Comparison of ENCODE assay signal across 16 cellular contexts in genomic region chr7:2923291-2923781, GRCh38.
DNase-seq lines count a peak whose midpoint lies in the region; ATAC-seq, FAIRE-seq and TF ChIP-seq lines count a peak whose summit lies in the region.
"Had no signal": no experiment of that assay in that cellular context is flagged by ENCODE, and none has a peak within 500 bp of the region (broad histone marks: within the 10 kb centered on the region; RNA-seq: fewer than 3 reads in every experiment).

No MANE protein-coding gene starts in this region.

- no peak for FAIRE-seq in kidney (lab: Jason Lieb, UNC)
- FAIRE-seq: GM12878, GM18507, H54 had no signal

- H3K4me3 ChIP-seq in right atrium auricular region (no peak overlapping the region), kidney (ENCODE audit: low read length in 2 of 2) (no peak overlapping the region), uterus (no peak overlapping the region)
- H3K4me3 ChIP-seq: GM12878, GM23248 had no signal

- H3K9me3 ChIP-seq in right atrium auricular region (no peaks in the 10 kb centered on the region), kidney (ENCODE audit: control insufficient read depth in 1 of 2, low read length in 2 of 2) (no peaks in the 10 kb centered on the region), uterus (no peaks in the 10 kb centered on the region)

- no peak for TF ChIP-seq POLR2A in uterus (IDR thresholded peaks at IDR 0.05)

- no peak for ATAC-seq in Right ventricle myocardium superior (ENCODE audit: poor library complexity)
- ATAC-seq in GM19397 (IDR thresholded peaks at IDR 0.05; ENCODE audit: unreplicated experiment) = no peak
- ATAC-seq: GM12878 had no signal

- H3K27me3 Mint-ChIP-seq in CD14-positive monocyte (ENCODE audit: low read depth in 3 of 3) = peaks cover 1 to 3% (median 1%) of the 10 kb centered on the region in 3 donors
- H3K27me3 Mint-ChIP-seq: CD4-positive, alpha-beta memory T cell had no signal

- peak; percentile 33 for DNase-seq in Right ventricle myocardium superior
- no peak for DNase-seq in right atrium auricular region (ENCODE audit: low spot score)
- DNase-seq in CD14-positive monocyte (ENCODE audit: low spot score) = peak; percentile 10
- peak; percentile 64 for DNase-seq in kidney
- DNase-seq in posterior vena cava (ENCODE audit: low spot score) = peak; percentile 73
- DNase-seq in stimulated activated CD4-positive, alpha-beta T cell treated with anti-CD3 and anti-CD28 coated beads, Interleukin-2, amount 100 ng/mL, for 24 hours = no peak
- DNase-seq in uterus = no peak
- DNase-seq: ACHN; C1 segment of cervical spinal cord; CD4-positive, alpha-beta memory T cell; DMS79; GM23248 had no signal

- H3K27ac Mint-ChIP-seq in CD14-positive monocyte = no peak overlapping the region
- H3K27ac Mint-ChIP-seq: CD4-positive, alpha-beta memory T cell had no signal

- no peak overlapping the region for H3K27ac ChIP-seq in right atrium auricular region
- no peak overlapping the region for H3K27ac ChIP-seq in kidney (ENCODE audit: low read depth in 2 of 2, low read length in 2 of 2)
- H3K27ac ChIP-seq in uterus = no peak overlapping the region
- H3K27ac ChIP-seq: GM23248 had no signal

- peaks cover 0 to 4% (median under 1%) of the 10 kb centered on the region in 7 donors for H3K9me3 Mint-ChIP-seq in CD14-positive monocyte

- H3K4me1 ChIP-seq in right atrium auricular region (peaks cover 0 to 8% of the 10 kb centered on the region in 2 donors), kidney (ENCODE audit: control insufficient read depth in 1 of 2, insufficient read depth in 1 of 2, low read depth in 1 of 2, low read length in 2 of 2) (no peaks in the 10 kb centered on the region), uterus (no peaks in the 10 kb centered on the region)

- TF ChIP-seq CTCF in right atrium auricular region (IDR thresholded peaks at IDR 0.05) = no peak
- TF ChIP-seq CTCF in CD14-positive monocyte (IDR thresholded peaks at IDR 0.05) = no peak
- no peak for TF ChIP-seq CTCF in kidney (IDR thresholded peaks at IDR 0.05; ENCODE audit: borderline replicate concordance, extremely low read depth, insufficient read depth)
- no peak for TF ChIP-seq CTCF in uterus (IDR thresholded peaks at IDR 0.05)

- no peaks in the 10 kb centered on the region for H3K4me1 Mint-ChIP-seq in CD14-positive monocyte

- H3K36me3 Mint-ChIP-seq in CD14-positive monocyte = no peaks in the 10 kb centered on the region

- no peak overlapping the region for H3K9ac ChIP-seq in kidney (ENCODE audit: low read length in 2 of 2)
- H3K9ac ChIP-seq: GM23248 had no signal

- H3K27me3 ChIP-seq in right atrium auricular region (no peaks in the 10 kb centered on the region), uterus (no peaks in the 10 kb centered on the region)

- intact Hi-C loops in Right ventricle myocardium superior (cut with DNase I) (no loop called here), CD14-positive monocyte (cut with micrococcal nuclease) (no loop called here), kidney (cut with DNase I) (no loop called here), posterior vena cava (cut with DNase I) (no loop called here), uterus (cut with DNase I; ENCODE audit: low total_unique reads) (no loop called here)

- H3K36me3 ChIP-seq in right atrium auricular region = no peaks in the 10 kb centered on the region
- H3K36me3 ChIP-seq in kidney (ENCODE audit: control insufficient read depth in 1 of 2, insufficient read depth in 2 of 2, low read length in 2 of 2) = no peaks in the 10 kb centered on the region
- H3K36me3 ChIP-seq in uterus = no peaks in the 10 kb centered on the region

- H3K4me3 Mint-ChIP-seq in CD14-positive monocyte = no peak overlapping the region
- H3K4me3 Mint-ChIP-seq: CD4-positive, alpha-beta memory T cell had no signal

Comparison
In these comparisons a context has a peak if more than half of its experiments do, and no peak if none do; other contexts are left out.
1. DNase-seq: peak in Right ventricle myocardium superior (single experiment), CD14-positive monocyte (single experiment), kidney (single experiment) and posterior vena cava (single experiment); none in right atrium auricular region (single experiment), stimulated activated CD4-positive, alpha-beta T cell treated with anti-CD3 and anti-CD28 coated beads, Interleukin-2, amount 100 ng/mL, for 24 hours (0 of 2) and uterus (0 of 2).